Comparison of ENCODE assay signal across 23 cellular contexts in genomic region chr12:8980137-8980536, GRCh38. TPM values are rescaled to one million over a fixed set of nuclear protein-coding genes. Genes with fewer than 3 reads are reported as not detected.
DNase-seq lines count a peak whose midpoint lies in the region; ATAC-seq, FAIRE-seq and TF ChIP-seq lines count a peak whose summit lies in the region.
"Had no signal": no experiment of that assay in that cellular context is flagged by ENCODE, and none has a peak within 500 bp of the region (broad histone marks: within the 10 kb centered on the region; RNA-seq: fewer than 3 reads in every experiment).

No MANE protein-coding gene starts in this region.

- no peak overlapping the region for H3K4me3 ChIP-seq in HepG2 (replicated peaks in 1 of 3; ENCODE audit: insufficient read depth in 1 of 3, low read depth in 2 of 3, low read length in 3 of 3)
- H3K4me3 ChIP-seq in right lobe of liver, result no peak overlapping the region
- peak overlapping the region; percentile 2 for H3K4me3 ChIP-seq in trophoblast cell (ENCODE audit: low read depth, low read length)
- H3K4me3 ChIP-seq in mammary epithelial cell (replicated peaks in 1 of 3; ENCODE audit: insufficient read depth in 1 of 3, low read depth in 2 of 3, low read length in 3 of 3), result no peak overlapping the region
- H3K4me3 ChIP-seq: BLaER1, GM23338 had no signal

- in situ Hi-C loops in HepG2 (cut with HindIII; ENCODE audit: extremely low pct_ligation_motif_present, low pct_unique_long_range_greater_than_20kb) (no loop called here), mammary epithelial cell (cut with MboI; ENCODE audit: low sequenced_read_pairs in 2 of 2) (no loop called here)

- no peak overlapping the region for H3K4ac ChIP-seq in trophoblast cell (ENCODE audit: low read depth, low read length)

- H3K18ac ChIP-seq in trophoblast cell (ENCODE audit: low read length), result no peak overlapping the region

- no peaks in the 10 kb centered on the region for H3K79me1 ChIP-seq in trophoblast cell (ENCODE audit: low read length)

- H2AK5ac ChIP-seq in trophoblast cell (ENCODE audit: low read length), result no peak overlapping the region

- WGBS in HepG2 (ENCODE audit: low lambda C conversion rate), result 33% methylated on average over 3 of the region's 3 CpGs
- WGBS in right lobe of liver (ENCODE audit: insufficient coverage, low coverage, low lambda C conversion rate, missing lambda C conversion rate), result 86% methylated on average over 3 of the region's 3 CpGs
- WGBS in trophoblast cell (ENCODE audit: extremely low coverage, insufficient coverage, insufficient read length), result no CpG with 5 or more reads among the region's 3 CpGs
- WGBS in mammary epithelial cell (ENCODE audit: low coverage, missing lambda C conversion rate), result 64% methylated on average over 3 of the region's 3 CpGs

- H2AFZ ChIP-seq in HepG2 (ENCODE audit: low read length), result no peak overlapping the region
- no peak overlapping the region for H2AFZ ChIP-seq in trophoblast cell (ENCODE audit: insufficient read depth, low read length, poor library complexity)
- no peak overlapping the region for H2AFZ ChIP-seq in mammary epithelial cell (ENCODE audit: low read depth, low read length)
- H2AFZ ChIP-seq: GM23338 had no signal

- no peak for FAIRE-seq in HepG2 (lab: Jason Lieb, UNC)
- FAIRE-seq: A204.1, D721Med, GM12891, GM18507 had no signal

- H3K27ac Mint-ChIP-seq in central memory CD8-positive, alpha-beta T cell (ENCODE audit: low read depth), result peak overlapping the region; percentile 44
- H3K27ac Mint-ChIP-seq: B cell; CD4-positive, alpha-beta T cell; GM23338 had no signal

- no peaks in the 10 kb centered on the region for H3K27me3 Mint-ChIP-seq in central memory CD8-positive, alpha-beta T cell
- H3K27me3 Mint-ChIP-seq: B cell; CD4-positive, alpha-beta T cell; CD8-positive, alpha-beta memory T cell had no signal

- dilution Hi-C loops in mammary epithelial cell (cut with HindIII; ENCODE audit: low sequenced_read_pairs), result no loop called here

- no peak overlapping the region for H2BK120ac ChIP-seq in trophoblast cell (ENCODE audit: insufficient read depth, low read length, poor library complexity)

- H3K4me1 Mint-ChIP-seq in central memory CD8-positive, alpha-beta T cell, result peaks cover 31% of the 10 kb centered on the region
- H3K4me1 Mint-ChIP-seq: B cell, GM23338, H9 had no signal

- H3K36me3 ChIP-seq in HepG2 (replicated peaks in 1 of 2; ENCODE audit: control insufficient read depth in 1 of 2, insufficient read depth in 2 of 2, low read length in 2 of 2) (no peaks in the 10 kb centered on the region), right lobe of liver (no peaks in the 10 kb centered on the region), trophoblast cell (ENCODE audit: control insufficient read depth in 1 of 2, insufficient read depth in 2 of 2, low read length in 2 of 2) (no peaks in the 10 kb centered on the region), mammary epithelial cell (ENCODE audit: insufficient read depth, low read length) (no peaks in the 10 kb centered on the region)

- no peak overlapping the region for H3K23ac ChIP-seq in trophoblast cell (ENCODE audit: low read length)

- BruUV-seq in HepG2 (replicated peaks; lab: Mats Ljungman, UMichigan) (no TSS peak), mammary epithelial cell (replicated peaks; lab: Mats Ljungman, UMichigan) (no TSS peak)

- H3K4me2 ChIP-seq in HepG2 (ENCODE audit: low read depth, low read length) (no peak overlapping the region), trophoblast cell (ENCODE audit: low read length) (no peak overlapping the region), mammary epithelial cell (ENCODE audit: insufficient read depth, low read depth, low read length) (no peak overlapping the region)
- H3K4me2 ChIP-seq: BLaER1, GM23338 had no signal

- no peaks in the 10 kb centered on the region for H3K9me3 ChIP-seq in HepG2 (ENCODE audit: low read length)
- H3K9me3 ChIP-seq in right lobe of liver, result peaks cover 0 to 4% (median 0%) of the 10 kb centered on the region in 4 donors
- peaks cover 3% of the 10 kb centered on the region for H3K9me3 ChIP-seq in trophoblast cell (ENCODE audit: insufficient read depth, low read depth, low read length)
- no peaks in the 10 kb centered on the region for H3K9me3 ChIP-seq in mammary epithelial cell (replicated peaks; ENCODE audit: insufficient read depth, low read length)

- H3K27ac ChIP-seq in HepG2 (ENCODE audit: extremely low read length, insufficient read depth, low read length) (no peak overlapping the region), right lobe of liver (no peak overlapping the region), trophoblast cell (ENCODE audit: low read depth, low read length) (no peak overlapping the region), mammary epithelial cell (ENCODE audit: insufficient read depth, low read depth, low read length) (no peak overlapping the region)
- H3K27ac ChIP-seq: 22Rv1, BLaER1, C4-2B had no signal

- H3K9me3 Mint-ChIP-seq in central memory CD8-positive, alpha-beta T cell, result peaks cover 13% of the 10 kb centered on the region
- H3K9me3 Mint-ChIP-seq: GM23338 had no signal

- no peak for TF ChIP-seq POLR2A in HepG2 (IDR thresholded peaks at IDR 0.05; ENCODE audit: insufficient read depth in 1 of 2, low read depth in 2 of 2, low read length in 2 of 2)
- no peak for TF ChIP-seq POLR2A in right lobe of liver (IDR thresholded peaks at IDR 0.05)

- H4K12ac ChIP-seq in trophoblast cell (ENCODE audit: low read depth, low read length), result no peak overlapping the region

- no peak overlapping the region for H3K9ac ChIP-seq in HepG2 (ENCODE audit: insufficient read depth, low read depth, low read length)
- H3K9ac ChIP-seq in trophoblast cell (ENCODE audit: low read length), result no peak overlapping the region
- H3K9ac ChIP-seq in mammary epithelial cell (ENCODE audit: insufficient read depth, low read length), result no peak overlapping the region
- H3K9ac ChIP-seq: BLaER1 had no signal

- TF ChIP-seq CTCF in HepG2 (CRISPR knock-in tag; IDR thresholded peaks at IDR 0.05), result no peak
- no peak for TF ChIP-seq CTCF in right lobe of liver (IDR thresholded peaks at IDR 0.05)
- TF ChIP-seq CTCF in GM10266 (IDR thresholded peaks at IDR 0.05; ENCODE audit: control insufficient read depth, insufficient read depth, low read depth, missing control alignments), result no peak
- TF ChIP-seq CTCF in mammary epithelial cell (conservative IDR thresholded peaks at IDR 0.05 in 1 of 2, IDR thresholded peaks at IDR 0.05 in 1 of 2; ENCODE audit: extremely low read depth in 1 of 2, insufficient read depth in 1 of 2, low read depth in 1 of 2, low read length in 2 of 2), result no peak

- H3K4me3 Mint-ChIP-seq in central memory CD8-positive, alpha-beta T cell, result no peak overlapping the region
- H3K4me3 Mint-ChIP-seq: B cell; CD4-positive, alpha-beta T cell; GM23338; H9 had no signal

- H2BK5ac ChIP-seq in trophoblast cell (ENCODE audit: low read depth, low read length, poor library complexity), result no peak overlapping the region

- H3K4me1 ChIP-seq in HepG2 (ENCODE audit: insufficient read depth, low read length) (no peaks in the 10 kb centered on the region), right lobe of liver (no peaks in the 10 kb centered on the region), trophoblast cell (ENCODE audit: control insufficient read depth in 1 of 2, insufficient read depth in 2 of 2, low read length in 2 of 2) (no peaks in the 10 kb centered on the region), mammary epithelial cell (ENCODE audit: insufficient read depth, low read length) (no peaks in the 10 kb centered on the region)
- H3K4me1 ChIP-seq: BLaER1 had no signal

- peaks cover 2% of the 10 kb centered on the region for H3K36me3 Mint-ChIP-seq in central memory CD8-positive, alpha-beta T cell (ENCODE audit: insufficient read depth)

- intact Hi-C loops in HepG2 (cut with micrococcal nuclease; ENCODE audit: unreplicated experiment) (no loop called here), right lobe of liver (cut with DNase I) (no loop called here), mammary epithelial cell (cut with micrococcal nuclease) (no loop called here)

- H2BK12ac ChIP-seq in trophoblast cell (ENCODE audit: low read length), result no peak overlapping the region

- POLR2A ChIA-PET in HepG2 (lab: Yijun Ruan, JAX), result no interaction called here

- ATAC-seq in HepG2, result no peak
- no peak for ATAC-seq in right lobe of liver
- ATAC-seq in central memory CD8-positive, alpha-beta T cell (replicated peaks; ENCODE audit: extremely low read depth, poor library complexity, severe bottlenecking), result no peak
- ATAC-seq: GM23338 had no signal

- TF ChIP-seq RAD21 in HepG2 (CRISPR knock-in tag; IDR thresholded peaks at IDR 0.05), result no peak

- TF ChIP-seq EP300 in HepG2 (IDR thresholded peaks at IDR 0.05; ENCODE audit: low read depth in 2 of 2, low read length in 2 of 2) (no peak), HepG2 (CRISPR knock-in tag; IDR thresholded peaks at IDR 0.05; ENCODE audit: borderline replicate concordance) (no peak)

- H3K27me3 ChIP-seq in HepG2 (ENCODE audit: control insufficient read depth in 1 of 2, insufficient read depth in 2 of 2, low read length in 2 of 2), result no peaks in the 10 kb centered on the region
- H3K27me3 ChIP-seq in right lobe of liver, result no peaks in the 10 kb centered on the region
- no peaks in the 10 kb centered on the region for H3K27me3 ChIP-seq in trophoblast cell (ENCODE audit: insufficient read depth, low read length)
- H3K27me3 ChIP-seq in mammary epithelial cell (ENCODE audit: insufficient read depth, low read length), result no peaks in the 10 kb centered on the region
- H3K27me3 ChIP-seq: BLaER1 had no signal

- H4K20me1 ChIP-seq in HepG2 (ENCODE audit: insufficient read depth, low read length) (no peaks in the 10 kb centered on the region), mammary epithelial cell (ENCODE audit: insufficient read depth, low read length) (no peaks in the 10 kb centered on the region)
- H4K20me1 ChIP-seq: BLaER1 had no signal

- H4K91ac ChIP-seq in trophoblast cell (ENCODE audit: low read depth, low read length), result no peak overlapping the region

- no peak overlapping the region for H3K14ac ChIP-seq in trophoblast cell (ENCODE audit: low read length)

- CTCF ChIA-PET in HepG2 (lab: Yijun Ruan, JAX; ENCODE audit: low intra/inter-chr PET ratio, low total read pairs) (no interaction called here), mammary epithelial cell (lab: Charles Lee; ENCODE audit: low non-redundant PET) (no interaction called here)

- H4K8ac ChIP-seq in trophoblast cell (ENCODE audit: low read depth, low read length), result no peak overlapping the region

- DNase-seq in HepG2 (ENCODE audit: low spot score) (no peak), right lobe of liver (no peak), trophoblast cell (no peak), GM10266 (ENCODE audit: extremely low spot score) (no peak), RKO (ENCODE audit: low spot score) (no peak), mammary epithelial cell (no peak)
- DNase-seq in central memory CD8-positive, alpha-beta T cell (ENCODE audit: low spot score in 2 of 2), result no peak
- DNase-seq: CD4-positive, alpha-beta T cell; CD8-positive, alpha-beta memory T cell; DMS 273 treated with DMSO at 0.1 percent for 48 hours; DMS79; EL; GDM1; H9 had no signal

- no peaks in the 10 kb centered on the region for H3K79me2 ChIP-seq in HepG2 (ENCODE audit: insufficient read depth, low read length)
- no peaks in the 10 kb centered on the region for H3K79me2 ChIP-seq in trophoblast cell (ENCODE audit: control insufficient read depth, insufficient read depth, low read length, poor library complexity)
- H3K79me2 ChIP-seq in mammary epithelial cell (ENCODE audit: insufficient read depth, low read length), result no peaks in the 10 kb centered on the region

RNA-seq across cellular contexts. Expression of gene KLRG1, which starts 9.2 kb away (rescaled TPM):
- total RNA-seq in HepG2 (2016; rRNA removed; fragmentation: Illumina TruSeq; extraction: Trizol), result 1.2 and 1.6 TPM in 2 replicates
- 1.3 TPM in 1 of 2 replicates, not detected in the other for total RNA-seq in HepG2 (2016; cell fraction: cytosol; rRNA removed; fragmentation: Illumina TruSeq; extraction: Trizol; ENCODE audit: low read depth)
- 0.91 and 1.3 TPM in 2 replicates for total RNA-seq in HepG2 (2016; cell fraction: insoluble cytoplasmic fraction; rRNA removed; fragmentation: Illumina TruSeq; extraction: Trizol)
- 0.87 and 1.3 TPM in 2 replicates for total RNA-seq in HepG2 (2016; cell fraction: membrane; rRNA removed; fragmentation: Illumina TruSeq; extraction: Trizol)
- 1.4 and 1.8 TPM in 2 replicates for total RNA-seq in HepG2 (2016; cell fraction: nucleus; rRNA removed; fragmentation: Illumina TruSeq; extraction: Trizol)
- 0.51 and 1.7 TPM in 2 replicates for polyA plus RNA-seq in HepG2 (2011; rRNA removed)
- polyA plus RNA-seq in HepG2 (2011; cell fraction: cytosol; rRNA removed), result 0.52 and 0.58 TPM in 2 replicates
- polyA plus RNA-seq in HepG2 (2011; cell fraction: nucleus; rRNA removed), result 0.66 and 1.4 TPM in 2 replicates
- polyA plus RNA-seq in HepG2 (2012), result 0.49 and 0.91 TPM in 2 replicates
- 0.19 and 0.29 TPM in 2 replicates for polyA plus RNA-seq in HepG2 (2016; cell fraction: cytosol; fragmentation: Illumina TruSeq; extraction: Trizol; ENCODE audit: low read depth)
- 1.1 and 1.9 TPM in 2 replicates for polyA plus RNA-seq in HepG2 (2016; cell fraction: insoluble cytoplasmic fraction; fragmentation: Illumina TruSeq; extraction: Trizol; ENCODE audit: low read depth)
- polyA plus RNA-seq in HepG2 (2016; cell fraction: membrane; fragmentation: Illumina TruSeq; extraction: Trizol; ENCODE audit: low read depth), result 1.2 TPM in 2 replicates
- 0.57 and 1.5 TPM in 2 replicates for polyA plus RNA-seq in HepG2 (2016; cell fraction: nucleus; fragmentation: Illumina TruSeq; extraction: Trizol; ENCODE audit: insufficient read depth, low read depth)
- polyA minus RNA-seq in HepG2 (2011; rRNA and poly(A)+ RNA removed; ENCODE audit: low replicate concordance), result 0.56 and 1.6 TPM in 2 replicates
- 0.69 TPM in 1 of 2 replicates, not detected in the other for polyA minus RNA-seq in HepG2 (2011; cell fraction: cytosol; rRNA and poly(A)+ RNA removed)
- 0.64 and 0.87 TPM in 2 replicates for polyA minus RNA-seq in HepG2 (2011; cell fraction: nucleus; rRNA and poly(A)+ RNA removed)
- total RNA-seq in right lobe of liver, result 1 to 10 TPM; 1.3 to 2.7 (median 1.6) TPM
- polyA plus RNA-seq in trophoblast cell (2013), result 0.77 and 0.97 TPM in 2 replicates
- under 1 TPM in 1 of 2 donors, not detected in 1; 0.35 TPM for total RNA-seq in mammary epithelial cell
- polyA plus RNA-seq in mammary epithelial cell, result 0.40 TPM
- polyA minus RNA-seq in mammary epithelial cell, result not detected

RNA-seq across cellular contexts. Expression of gene M6PR, which starts 30.7 kb away (rescaled TPM):
- total RNA-seq in HepG2 (2016; rRNA removed; fragmentation: Illumina TruSeq; extraction: Trizol) (68.5 and 127 TPM in 2 replicates), right lobe of liver (10 to 100 TPM; 45.5 to 82.2 (median 69.1) TPM), mammary epithelial cell (100 to 1,000 TPM; 117 to 165 TPM)
- 36.4 and 46.3 TPM in 2 replicates for total RNA-seq in HepG2 (2016; cell fraction: cytosol; rRNA removed; fragmentation: Illumina TruSeq; extraction: Trizol; ENCODE audit: low read depth)
- total RNA-seq in HepG2 (2016; cell fraction: insoluble cytoplasmic fraction; rRNA removed; fragmentation: Illumina TruSeq; extraction: Trizol), result 82.3 and 126 TPM in 2 replicates
- 62.4 and 64.9 TPM in 2 replicates for total RNA-seq in HepG2 (2016; cell fraction: membrane; rRNA removed; fragmentation: Illumina TruSeq; extraction: Trizol)
- total RNA-seq in HepG2 (2016; cell fraction: nucleus; rRNA removed; fragmentation: Illumina TruSeq; extraction: Trizol), result 126 and 143 TPM in 2 replicates
- polyA plus RNA-seq in HepG2 (2011; rRNA removed) (90.5 and 98.2 TPM in 2 replicates), mammary epithelial cell (108 TPM)
- 61.4 and 84.5 TPM in 2 replicates for polyA plus RNA-seq in HepG2 (2011; cell fraction: cytosol; rRNA removed)
- 91.0 and 114 TPM in 2 replicates for polyA plus RNA-seq in HepG2 (2011; cell fraction: nucleus; rRNA removed)
- polyA plus RNA-seq in HepG2 (2012), result 68.5 and 69.2 TPM in 2 replicates
- 22.0 and 27.6 TPM in 2 replicates for polyA plus RNA-seq in HepG2 (2016; cell fraction: cytosol; fragmentation: Illumina TruSeq; extraction: Trizol; ENCODE audit: low read depth)
- polyA plus RNA-seq in HepG2 (2016; cell fraction: insoluble cytoplasmic fraction; fragmentation: Illumina TruSeq; extraction: Trizol; ENCODE audit: low read depth), result 60.7 and 70.5 TPM in 2 replicates
- polyA plus RNA-seq in HepG2 (2016; cell fraction: membrane; fragmentation: Illumina TruSeq; extraction: Trizol; ENCODE audit: low read depth), result 40.1 and 44.7 TPM in 2 replicates
- 178 and 205 TPM in 2 replicates for polyA plus RNA-seq in HepG2 (2016; cell fraction: nucleus; fragmentation: Illumina TruSeq; extraction: Trizol; ENCODE audit: insufficient read depth, low read depth)
- polyA minus RNA-seq in HepG2 (2011; rRNA and poly(A)+ RNA removed; ENCODE audit: low replicate concordance), result 167 and 331 TPM in 2 replicates
- polyA minus RNA-seq in HepG2 (2011; cell fraction: cytosol; rRNA and poly(A)+ RNA removed), result 67.1 and 75.4 TPM in 2 replicates
- 64.4 and 78.3 TPM in 2 replicates for polyA minus RNA-seq in HepG2 (2011; cell fraction: nucleus; rRNA and poly(A)+ RNA removed)
- polyA plus RNA-seq in trophoblast cell (2013), result 98.8 and 99.1 TPM in 2 replicates
- polyA minus RNA-seq in mammary epithelial cell, result 319 TPM
